In genomic region chr7:141737836-141738591, GRCh38 we compare ENCODE assay signal across 1 cellular context.
A peak's percentile ranks its signal among the peaks of the same experiment; 100 is the strongest.
TF ChIP-seq lines count a peak whose summit lies in the region.

Gene SSBP1, plus strand, starts transcription at chr7:141738358. Its CDS starts 809 bp downstream, at chr7:141739167.

TF ChIP-seq in HepG2, 621 proteins besides CTCF, POLR2A, EP300 and RAD21 (continued from another document and continues in another):
- no peak for TF ChIP-seq RAD51 (IDR thresholded peaks at IDR 0.05; ENCODE audit: borderline replicate concordance)
- TF ChIP-seq ISL2 (CRISPR knock-in tag; IDR thresholded peaks at IDR 0.05), result peak; percentile 91
- peak; percentile 96 for TF ChIP-seq PHF5A (CRISPR knock-in tag; IDR thresholded peaks at IDR 0.05; ENCODE audit: low read depth, unreplicated experiment)
- no peak for TF ChIP-seq ZNF552 (CRISPR knock-in tag; IDR thresholded peaks at IDR 0.05; ENCODE audit: borderline replicate concordance)
- TF ChIP-seq ZBTB20 (CRISPR knock-in tag; IDR thresholded peaks at IDR 0.05; ENCODE audit: borderline replicate concordance, low read depth), result peak; percentile 93; the same call in 1 of the 2 replicates
- TF ChIP-seq TCF7 (IDR thresholded peaks at IDR 0.05; ENCODE audit: low read depth), result peak; percentile 35; the same call in 1 of the 2 replicates
- TF ChIP-seq AGO1 (IDR thresholded peaks at IDR 0.05; ENCODE audit: low read depth, low read length, poor library complexity, severe bottlenecking), result no peak
- TF ChIP-seq ATF4 (CRISPR knock-in tag; IDR thresholded peaks at IDR 0.05), result peak in 1 of 2 experiments; percentile 82; a peak in 2 of 4 replicates
- peak; percentile 86; the same call in 1 of the 2 replicates for TF ChIP-seq ZKSCAN8 (CRISPR knock-in tag; IDR thresholded peaks at IDR 0.05; ENCODE audit: borderline replicate concordance)
- peak; percentile 97 for TF ChIP-seq ZNF572 (CRISPR knock-in tag; IDR thresholded peaks at IDR 0.05)
- peak; percentile 76 for TF ChIP-seq TFAP4 (IDR thresholded peaks at IDR 0.05; ENCODE audit: borderline replicate concordance, low read depth)
- no peak for TF ChIP-seq TCF12 (IDR thresholded peaks at IDR 0.05)
- 0 out of 2 replicates have a peak, but pooled peaks have one; percentile 48 for TF ChIP-seq TCF12 (CRISPR knock-in tag; IDR thresholded peaks at IDR 0.05)
- TF ChIP-seq ZNF546 (CRISPR knock-in tag; conservative IDR thresholded peaks at IDR 0.05), result no peak
- peak; percentile 44 for TF ChIP-seq ZNF407 (CRISPR knock-in tag; IDR thresholded peaks at IDR 0.05; ENCODE audit: not compliant biosample characterization)
- peak; percentile 71; the same call in 1 of the 2 replicates for TF ChIP-seq ARNTL (CRISPR knock-in tag; IDR thresholded peaks at IDR 0.05)
- peak; percentile 96 for TF ChIP-seq CREM (IDR thresholded peaks at IDR 0.05)
- TF ChIP-seq CREM (CRISPR knock-in tag; IDR thresholded peaks at IDR 0.05), result peak; percentile 50; the same call in 1 of the 2 replicates
- TF ChIP-seq SATB2 (CRISPR knock-in tag; IDR thresholded peaks at IDR 0.05), result peak; percentile 43; the same call in 1 of the 2 replicates
- TF ChIP-seq ARHGAP35 (CRISPR knock-in tag; IDR thresholded peaks at IDR 0.05; ENCODE audit: borderline replicate concordance), result no peak
- peak; percentile 77 for TF ChIP-seq ARNT2 (CRISPR knock-in tag; IDR thresholded peaks at IDR 0.05; ENCODE audit: low read depth)
- peak; percentile 52; the same call in 1 of the 2 replicates for TF ChIP-seq PAWR (CRISPR knock-in tag; IDR thresholded peaks at IDR 0.05; ENCODE audit: borderline replicate concordance)
- no peak for TF ChIP-seq MBD4 (IDR thresholded peaks at IDR 0.05; ENCODE audit: borderline replicate concordance, low read length)
- peak; percentile 84 for TF ChIP-seq ZNF639 (CRISPR knock-in tag; conservative IDR thresholded peaks at IDR 0.05)
- TF ChIP-seq PRDM15 (CRISPR knock-in tag; IDR thresholded peaks at IDR 0.05), result no peak
- TF ChIP-seq RORA (CRISPR knock-in tag; IDR thresholded peaks at IDR 0.05), result peak; percentile 87; the same call in 1 of the 2 replicates
- 0 out of 2 replicates have a peak, but pooled peaks have one; percentile 62 for TF ChIP-seq ZSCAN9 (CRISPR knock-in tag; IDR thresholded peaks at IDR 0.05; ENCODE audit: borderline replicate concordance)
- TF ChIP-seq HES4 (CRISPR knock-in tag; IDR thresholded peaks at IDR 0.05; ENCODE audit: borderline replicate concordance), result no peak
- TF ChIP-seq ZNF724P (CRISPR knock-in tag; IDR thresholded peaks at IDR 0.05; ENCODE audit: borderline replicate concordance), result peak; percentile 79; the same call in 1 of the 2 replicates
- TF ChIP-seq ZNF33B (CRISPR knock-in tag; IDR thresholded peaks at IDR 0.05), result no peak; the same call in 1 of the 2 replicates
- TF ChIP-seq ZBTB21 (CRISPR knock-in tag; IDR thresholded peaks at IDR 0.05), result peak; percentile 52
- no peak for TF ChIP-seq SYNCRIP (IDR thresholded peaks at IDR 0.05; ENCODE audit: insufficient read depth, low read depth, low read length)
- no peak for TF ChIP-seq SP140L (CRISPR knock-in tag; IDR thresholded peaks at IDR 0.05; ENCODE audit: borderline replicate concordance)
- no peak for TF ChIP-seq ZNF292 (CRISPR knock-in tag; IDR thresholded peaks at IDR 0.05; ENCODE audit: borderline replicate concordance, low read depth)
- TF ChIP-seq CEBPZ (IDR thresholded peaks at IDR 0.05; ENCODE audit: low read length), result no peak
- peak; percentile 87; the same call in 1 of the 2 replicates for TF ChIP-seq ZNF607 (CRISPR knock-in tag; IDR thresholded peaks at IDR 0.05; ENCODE audit: borderline replicate concordance)
- peak; percentile 83; the same call in 1 of the 2 replicates for TF ChIP-seq GZF1 (CRISPR knock-in tag; IDR thresholded peaks at IDR 0.05)
- TF ChIP-seq NFIB (CRISPR knock-in tag; IDR thresholded peaks at IDR 0.05; ENCODE audit: borderline replicate concordance), result no peak
- 0 out of 2 replicates have a peak, but pooled peaks have one; percentile 52 for TF ChIP-seq FIP1L1 (IDR thresholded peaks at IDR 0.05; ENCODE audit: borderline replicate concordance, insufficient read depth, low read depth, low read length)
- TF ChIP-seq SRY (CRISPR knock-in tag; IDR thresholded peaks at IDR 0.05), result peak; percentile 62; the same call in 1 of the 2 replicates
- TF ChIP-seq HOXA5 (CRISPR knock-in tag; IDR thresholded peaks at IDR 0.05), result peak; percentile 90
- TF ChIP-seq ZSCAN5A (CRISPR knock-in tag; IDR thresholded peaks at IDR 0.05; ENCODE audit: borderline replicate concordance), result peak; percentile 91; the same call in 1 of the 2 replicates
